Comparison of ENCODE assay signal across 9 cellular contexts in the genomic region with DNA sequence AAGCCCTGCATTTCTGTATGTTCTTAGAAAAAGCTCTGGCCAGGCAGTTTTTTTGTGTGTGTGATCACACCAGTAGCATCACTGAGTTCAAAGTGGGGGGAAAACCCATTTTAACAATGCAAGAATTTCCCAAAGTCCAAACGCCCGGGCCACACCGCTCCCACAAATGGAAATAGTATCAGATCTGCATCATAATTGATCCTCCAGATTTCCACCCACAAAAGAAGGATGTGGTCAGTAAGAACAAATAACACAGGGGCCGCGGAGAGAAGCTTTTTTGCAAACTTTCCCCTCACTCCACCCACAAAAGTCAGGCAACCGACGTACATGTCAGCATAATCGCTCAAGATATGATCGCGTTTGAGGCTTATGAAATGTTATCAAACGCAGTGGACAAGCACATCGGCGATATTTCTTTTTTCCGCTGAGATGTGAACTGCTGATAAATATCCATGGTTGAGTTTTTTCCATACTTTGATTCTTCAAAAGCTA.
A peak's percentile ranks its signal among the peaks of the same experiment; 100 is the strongest.
DNase-seq lines count a peak whose midpoint lies in the region; TF ChIP-seq lines count a peak whose summit lies in the region.
"Had no signal": no experiment of that assay in that cellular context is flagged by ENCODE, and none has a peak within 500 bp of the region (broad histone marks: within the 10 kb centered on the region; RNA-seq: fewer than 3 reads in every experiment).

No MANE protein-coding gene starts in this region.

- DNase-seq in EH (ENCODE audit: low read depth) (peak; percentile 38), cardiac fibroblast (ENCODE audit: low read depth in 2 of 2) (peak; percentile 7 to 41), skeletal muscle cell (ENCODE audit: low read depth) (peak; percentile 41), coronary artery (ENCODE audit: low spot score) (no peak), DMS153 (lab: John Stamatoyannopoulos, UW) (no peak), SIG-M5 treated with dmso at 0.1 percent for 504 hours (lab: John Stamatoyannopoulos, UW; ENCODE audit: unreplicated experiment) (no peak)
- peak; percentile 73 for DNase-seq in T-helper 2 cell treated with Interferon-gamma antibody and Interleukin-4, amounts not matched to agents 5 μg/mL and 100 μg/mL, for 36 hours (ENCODE audit: low spot score)
- no peak for DNase-seq in activated CD4-positive, CD25-positive, alpha-beta regulatory T cell (lab: John Stamatoyannopoulos, UW)

- no peak for TF ChIP-seq CTCF in cardiac fibroblast (IDR thresholded peaks at IDR 0.05; ENCODE audit: low read depth, low read length)
- TF ChIP-seq CTCF in coronary artery (IDR thresholded peaks at IDR 0.05), result no peak

- H3K27ac Mint-ChIP-seq in T-helper 2 cell treated with Interferon-gamma antibody and Interleukin-4, amounts not matched to agents 5 μg/mL and 100 μg/mL, for 36 hours, result no peak overlapping the region

- H3K4me3 ChIP-seq in cardiac fibroblast (replicated peaks in 1 of 2; ENCODE audit: low read depth in 2 of 2, low read length in 2 of 2) (no peak overlapping the region), skeletal muscle cell (ENCODE audit: low read depth, low read length) (no peak overlapping the region), coronary artery (no peak overlapping the region)
- H3K4me3 ChIP-seq: breast epithelium had no signal

- H3K4me3 Mint-ChIP-seq in T-helper 2 cell treated with Interferon-gamma antibody and Interleukin-4, amounts not matched to agents 5 μg/mL and 100 μg/mL, for 36 hours, result peak overlapping the region; percentile 34

- peaks cover 9% of the 10 kb centered on the region for H3K27me3 Mint-ChIP-seq in T-helper 2 cell treated with Interferon-gamma antibody and Interleukin-4, amounts not matched to agents 5 μg/mL and 100 μg/mL, for 36 hours (ENCODE audit: low read depth)

- H3K4me1 Mint-ChIP-seq in T-helper 2 cell treated with Interferon-gamma antibody and Interleukin-4, amounts not matched to agents 5 μg/mL and 100 μg/mL, for 36 hours (ENCODE audit: low read depth), result peaks cover 15% of the 10 kb centered on the region

- no peak overlapping the region for H3K27ac ChIP-seq in coronary artery
- H3K27ac ChIP-seq: breast epithelium had no signal

- no peaks in the 10 kb centered on the region for H3K9me3 Mint-ChIP-seq in T-helper 2 cell treated with Interferon-gamma antibody and Interleukin-4, amounts not matched to agents 5 μg/mL and 100 μg/mL, for 36 hours

- no peaks in the 10 kb centered on the region for H3K36me3 Mint-ChIP-seq in T-helper 2 cell treated with Interferon-gamma antibody and Interleukin-4, amounts not matched to agents 5 μg/mL and 100 μg/mL, for 36 hours (ENCODE audit: low read depth)

Comparison
In these comparisons a context has a peak if more than half of its experiments do, and no peak if none do; other contexts are left out.
1. DNase-seq: peak in EH (single experiment), T-helper 2 cell treated with Interferon-gamma antibody and Interleukin-4, amounts not matched to agents 5 μg/mL and 100 μg/mL, for 36 hours (single experiment), cardiac fibroblast (2 of 2) and skeletal muscle cell (single experiment); none in coronary artery (single experiment), DMS153 (single experiment), activated CD4-positive, CD25-positive, alpha-beta regulatory T cell (0 of 4) and SIG-M5 treated with dmso at 0.1 percent for 504 hours (single experiment).